2 cellular contexts compared by ENCODE assay signal in the genomic region with DNA sequence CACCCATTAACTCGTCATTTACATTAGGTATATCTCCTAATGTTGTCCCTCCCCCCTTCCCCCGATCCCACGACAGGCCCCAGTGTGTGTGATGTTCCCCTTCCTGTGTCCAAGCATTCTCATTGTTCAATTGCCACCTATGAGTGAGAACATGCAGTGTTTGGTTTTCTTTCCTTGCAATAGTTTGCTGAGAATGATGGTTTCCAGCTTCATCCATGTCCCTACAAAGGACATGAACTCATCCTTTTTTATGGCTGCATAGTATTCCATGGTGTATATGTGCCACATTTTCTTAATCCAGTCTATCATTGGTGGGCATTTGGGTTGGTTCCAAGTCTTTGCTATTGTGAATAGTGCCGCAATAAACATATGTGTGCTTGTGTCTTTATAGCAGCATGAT. TPM values are rescaled to one million over a fixed set of nuclear protein-coding genes. Genes with fewer than 3 reads are reported as not detected.
DNase-seq lines count a peak whose midpoint lies in the region; ATAC-seq, FAIRE-seq and TF ChIP-seq lines count a peak whose summit lies in the region.
"Not testable (repeated sequence)": the region's sequence is repeated elsewhere in the genome, so short reads cannot be mapped to it uniquely, and the experiment has no call there.

No MANE protein-coding gene starts in this region.

- in situ Hi-C loops in K562 (cut with MboI): not testable (repeated sequence)

- H3K36me3 ChIP-seq in HEK293 (ENCODE audit: control insufficient read depth in 2 of 2, insufficient read depth in 1 of 2, low read length in 2 of 2); K562 (ENCODE audit: control insufficient read depth, insufficient read depth, low read length): not testable (repeated sequence)

- WGBS in K562 (ENCODE audit: insufficient coverage, low coverage, missing lambda C conversion rate): no CpG with 5 or more reads among the region's 4 CpGs

- not testable (repeated sequence) for H2AFZ ChIP-seq in K562 (ENCODE audit: low read depth, low read length)

- H3K9me3 ChIP-seq in HEK293 (ENCODE audit: control insufficient read depth, insufficient read depth, low read depth, low read length); K562 (replicated peaks; ENCODE audit: control insufficient read depth, insufficient read depth, low read depth, low read length): not testable (repeated sequence)

- not testable (repeated sequence) for TF ChIP-seq POLR2A in K562 (conservative IDR thresholded peaks at IDR 0.05)

- not testable (repeated sequence) for ATAC-seq in K562

- POLR2A ChIA-PET in HEK293 (lab: Yijun Ruan, JAX); K562 (lab: Yijun Ruan, JAX): not testable (repeated sequence)

- H3K27me3 ChIP-seq in K562 (ENCODE audit: control insufficient read depth in 2 of 2, insufficient read depth in 2 of 2, low read length in 2 of 2): not testable (repeated sequence)

- not testable (repeated sequence) for H4K20me1 ChIP-seq in K562 (replicated peaks; ENCODE audit: control insufficient read depth, insufficient read depth, low read length)

- H3K4me3 ChIP-seq in HEK293 (ENCODE audit: low read depth, low read length); K562: not testable (repeated sequence)

- H3K27ac ChIP-seq in HEK293 (ENCODE audit: extremely low read depth, low read depth, low read length); K562 (ENCODE audit: extremely low read depth, low read depth, low read length): not testable (repeated sequence)

- intact Hi-C loops in K562 (cut with micrococcal nuclease): not testable (repeated sequence)

- not testable (repeated sequence) for TF ChIP-seq RAD21 in K562 (CRISPR knock-in tag; conservative IDR thresholded peaks at IDR 0.05 in 1 of 2, IDR thresholded peaks at IDR 0.05 in 1 of 2)

- H3K79me2 ChIP-seq in K562 (ENCODE audit: control insufficient read depth, insufficient read depth, low read length): not testable (repeated sequence)

- not testable (repeated sequence) for H3K9me1 ChIP-seq in K562 (ENCODE audit: control insufficient read depth, insufficient read depth, low read length)

- H3K4me2 ChIP-seq in K562 (ENCODE audit: insufficient read depth, low read length): not testable (repeated sequence)

- BruUV-seq in K562 (replicated peaks; lab: Mats Ljungman, UMichigan): not testable (repeated sequence)

- H3K9ac ChIP-seq in K562 (ENCODE audit: insufficient read depth in 1 of 2, low read depth in 2 of 2, low read length in 2 of 2): not testable (repeated sequence)

- CTCF ChIA-PET in HEK293 (lab: Yijun Ruan, JAX); K562 (lab: Yijun Ruan, JAX; ENCODE audit: low intra/inter-chr PET ratio): not testable (repeated sequence)

- TF ChIP-seq CTCF in HEK293 (tag by site-specific recombination; IDR thresholded peaks at IDR 0.05); K562 (IDR thresholded peaks at IDR 0.05 in 2 of 3, conservative IDR thresholded peaks at IDR 0.05 in 1 of 3; ENCODE audit: insufficient read depth in 2 of 3, low read depth in 1 of 3, low read length in 3 of 3): not testable (repeated sequence)

- FAIRE-seq in K562 (lab: Jason Lieb, UNC): not testable (repeated sequence)

- not testable (repeated sequence) for H3K4me1 ChIP-seq in HEK293 (ENCODE audit: control insufficient read depth, insufficient read depth, low read length)
- H3K4me1 ChIP-seq in K562 (replicated peaks in 1 of 2; ENCODE audit: control insufficient read depth in 2 of 2, insufficient read depth in 2 of 2, low read length in 2 of 2): peaks cover 0 to 10% of the 10 kb centered on the region in 2 experiments; a peak in 3 of 5 replicates

- TF ChIP-seq EP300 in K562 (IDR thresholded peaks at IDR 0.05; ENCODE audit: low read length): not testable (repeated sequence)

- DNase-seq in K562 (ENCODE audit: extremely low read depth in 1 of 4, low spot score in 3 of 4): not testable (repeated sequence)

TF ChIP-seq in HEK293, 187 proteins besides CTCF, POLR2A, EP300 and RAD21:
- TF ChIP-seq, protein P1, sequence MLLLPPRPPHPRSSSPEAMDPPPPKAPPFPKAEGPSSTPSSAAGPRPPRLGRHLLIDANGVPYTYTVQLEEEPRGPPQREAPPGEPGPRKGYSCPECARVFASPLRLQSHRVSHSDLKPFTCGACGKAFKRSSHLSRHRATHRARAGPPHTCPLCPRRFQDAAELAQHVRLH (tag by site-specific recombination; IDR thresholded peaks at IDR 0.05): peak; percentile 50; the same call in 1 of the 2 replicates
- TF ChIP-seq ZNF146 (tag by site-specific recombination; IDR thresholded peaks at IDR 0.05): peak; percentile 83

TF ChIP-seq in K562, 482 proteins besides CTCF, POLR2A, EP300 and RAD21:
- TF ChIP-seq KDM1A (IDR thresholded peaks at IDR 0.05) (peak in 1 of 2 experiments; percentile 43; a peak in 1 of 4 replicates), BCOR (IDR thresholded peaks at IDR 0.05) (peak; percentile 79), ZNF146 (CRISPR knock-in tag; IDR thresholded peaks at IDR 0.05; ENCODE audit: unreplicated experiment) (peak; percentile 26)

RNA-seq across cellular contexts. Expression of gene FBXO11, which starts 4.4 kb away (rescaled TPM):
- 50.8 and 180 TPM in 2 replicates for total RNA-seq in K562 (2011; cell fraction: chromatin; rRNA removed; ENCODE audit: low replicate concordance)
- total RNA-seq in K562 (2011; cell fraction: nucleolus; rRNA removed): 23.8 and 31.2 TPM in 2 replicates
- total RNA-seq in K562 (2011; cell fraction: nucleoplasm; rRNA removed): 66.1 and 83.2 TPM in 2 replicates
- total RNA-seq in K562 (2014; rRNA removed) (18.5 and 24.1 TPM in 2 replicates), K562 (2014; rRNA removed; fragmentation: Illumina TruSeq; extraction: Trizol) (23.3 and 26.0 TPM in 2 replicates), K562 (2015; rRNA removed; fragmentation: Illumina TruSeq; extraction: Trizol) (19.6 and 20.5 TPM in 2 replicates), K562 (2021) (39.7 and 40.7 TPM in 2 replicates)
- polyA plus RNA-seq in K562 (2011; rRNA removed) (38.3 and 42.0 TPM in 2 replicates), K562 (2014; fragmentation: Illumina TruSeq; extraction: Trizol) (37.0 and 44.5 TPM in 2 replicates), K562 (2014; fragmentation: Nextera tagmentation; extraction: Ambion mirVana) (10 to 100 TPM in 1 of 2 experiments, 1 to 10 TPM in 1; 8.8 to 11.8 TPM), K562 (2014; rRNA removed) (23.1 and 34.9 TPM in 2 replicates)
- 15.8 and 27.3 TPM in 2 replicates for polyA plus RNA-seq in K562 (2011; cell fraction: cytosol; rRNA removed)
- polyA plus RNA-seq in K562 (2011; cell fraction: nucleus; rRNA removed): 81.8 and 111 TPM in 2 replicates
- 31.6 and 35.1 TPM in 2 replicates for polyA plus RNA-seq in K562 (2012)
- 61.7 and 67.6 TPM in 2 replicates for polyA minus RNA-seq in K562 (2011; rRNA and poly(A)+ RNA removed)
- polyA minus RNA-seq in K562 (2011; cell fraction: cytosol; rRNA and poly(A)+ RNA removed): 35.0 and 42.2 TPM in 2 replicates
- 19.4 and 37.9 TPM in 2 replicates for polyA minus RNA-seq in K562 (2011; cell fraction: nucleus; rRNA and poly(A)+ RNA removed)
